Comparison of ENCODE assay signal across 8 cellular contexts in the genomic region with DNA sequence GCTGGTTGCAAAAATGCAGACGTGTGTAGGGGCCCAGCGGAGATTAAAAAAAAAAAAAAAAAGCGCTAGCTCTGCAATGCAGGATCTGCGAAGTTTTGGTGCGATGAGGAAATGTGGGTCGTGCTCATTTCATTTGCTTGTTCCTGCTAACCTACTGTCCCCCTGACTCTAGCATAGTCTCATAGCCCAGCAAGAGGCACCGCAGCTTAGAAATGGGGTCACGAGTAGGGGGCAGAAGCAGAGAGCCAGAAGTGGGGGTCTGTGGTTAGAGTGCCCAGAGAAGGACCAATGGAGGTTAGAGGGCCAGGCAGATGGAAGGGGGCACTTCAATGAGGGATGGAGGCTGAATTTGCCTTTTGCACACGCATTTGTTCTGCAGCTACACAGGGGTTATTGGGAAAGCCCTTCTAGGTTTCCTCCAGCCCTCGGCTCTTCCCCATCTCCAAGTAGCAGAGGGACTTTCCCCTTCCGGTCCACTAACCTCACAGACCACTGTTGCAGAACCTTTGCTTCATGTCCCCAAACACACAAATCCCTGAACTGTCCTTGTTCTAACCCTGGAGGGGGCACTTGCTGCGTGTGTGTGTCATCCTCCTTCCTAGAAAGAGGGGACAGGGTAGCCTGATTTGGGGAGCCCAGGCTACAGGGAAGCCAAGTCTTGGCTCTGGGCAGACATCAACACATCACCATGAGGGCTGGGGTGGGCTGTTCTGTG. TPM values are rescaled to one million over a fixed set of nuclear protein-coding genes. Genes with fewer than 3 reads are reported as not detected.
DNase-seq lines count a peak whose midpoint lies in the region; ATAC-seq and TF ChIP-seq lines count a peak whose summit lies in the region.

No MANE protein-coding gene starts in this region.

- TF ChIP-seq EP300 in esophagus muscularis mucosa (IDR thresholded peaks at IDR 0.05) = no peak

- 24% methylated on average over 12 of the region's 12 CpGs for WGBS in esophagus muscularis mucosa
- WGBS in prostate gland = 48% methylated on average over 12 of the region's 12 CpGs

- peak overlapping the region; percentile 88 to 99 (median 94) for H3K27ac ChIP-seq in esophagus muscularis mucosa (replicated peaks in 1 of 4)
- H3K27ac ChIP-seq in prostate gland = peak overlapping the region; percentile 88 to 97

- intact Hi-C loops in esophagus muscularis mucosa (cut with DNase I) (loop anchor here (5.0 kb wide), 1 partner anchor 40 kb away; no protein-coding TSS in a partner anchor), prostate gland (cut with DNase I) (no loop called here)

- no peaks in the 10 kb centered on the region for H3K36me3 ChIP-seq in esophagus muscularis mucosa
- H3K36me3 ChIP-seq in prostate gland = no peaks in the 10 kb centered on the region

- no peak for TF ChIP-seq CTCF in esophagus muscularis mucosa (IDR thresholded peaks at IDR 0.05)
- no peak for TF ChIP-seq CTCF in prostate gland (IDR thresholded peaks at IDR 0.05)

- TF ChIP-seq POLR2A in esophagus muscularis mucosa (IDR thresholded peaks at IDR 0.05; ENCODE audit: low read depth) = no peak
- TF ChIP-seq POLR2A in prostate gland (IDR thresholded peaks at IDR 0.05) = no peak

- H3K9me3 ChIP-seq in esophagus muscularis mucosa = no peaks in the 10 kb centered on the region
- no peaks in the 10 kb centered on the region for H3K9me3 ChIP-seq in prostate gland

- ATAC-seq in HG03520 (IDR thresholded peaks at IDR 0.05; ENCODE audit: unreplicated experiment) (no peak), GM18502 (IDR thresholded peaks at IDR 0.05; ENCODE audit: poor library complexity, unreplicated experiment) (no peak)

- no peaks in the 10 kb centered on the region for H3K27me3 ChIP-seq in esophagus muscularis mucosa
- no peaks in the 10 kb centered on the region for H3K27me3 ChIP-seq in prostate gland (replicated peaks; ENCODE audit: insufficient read depth)

- H3K4me1 ChIP-seq in esophagus muscularis mucosa (peaks cover 98 to 100% (median 100%) of the 10 kb centered on the region in 4 donors), prostate gland (replicated peaks) (peaks cover 27% of the 10 kb centered on the region)

- DNase-seq in EH (ENCODE audit: low read depth) = peak; percentile 29
- DNase-seq in SK-N-DZ (ENCODE audit: low spot score) = peak; percentile 36
- DNase-seq in esophagus muscularis mucosa (ENCODE audit: extremely low spot score) = no peak
- DNase-seq in prostate gland (ENCODE audit: low spot score) = no peak
- no peak for DNase-seq in GM19240 (ENCODE audit: insufficient read length, low spot score)
- no peak for DNase-seq in DMS153 treated with DMSO at 0.1 percent for 48 hours (lab: John Stamatoyannopoulos, UW; ENCODE audit: unreplicated experiment)

- peak overlapping the region; percentile 7 to 37 (median 16) for H3K4me3 ChIP-seq in esophagus muscularis mucosa
- H3K4me3 ChIP-seq in prostate gland = no peak overlapping the region

RNA-seq across cellular contexts. Expression of gene NR1D1, which starts 7.0 kb away (rescaled TPM):
- polyA plus RNA-seq in SK-N-DZ (2014; cell fraction: cytosol; rRNA removed) = 2.2 and 2.4 TPM in 2 replicates
- 1.3 and 1.4 TPM in 2 replicates for polyA plus RNA-seq in SK-N-DZ (2014; cell fraction: nucleus; rRNA removed)
- 10 to 100 TPM in 3 of 4 donors, 1 to 10 TPM in 1; 6.1 to 24.2 (median 14.5) TPM for total RNA-seq in esophagus muscularis mucosa
- total RNA-seq in prostate gland = 10 to 100 TPM; 10.7 to 35.2 TPM

RNA-seq across cellular contexts. Expression of gene MSL1, which starts 14.3 kb away (rescaled TPM):
- 56.4 and 63.1 TPM in 2 replicates for polyA plus RNA-seq in SK-N-DZ (2014; cell fraction: cytosol; rRNA removed)
- 122 and 188 TPM in 2 replicates for polyA plus RNA-seq in SK-N-DZ (2014; cell fraction: nucleus; rRNA removed)
- total RNA-seq in esophagus muscularis mucosa (10 to 100 TPM; 64.1 to 86.8 (median 72.2) TPM), prostate gland (100 to 1,000 TPM in 1 of 2 donors, 10 to 100 TPM in 1; 77.0 to 112 TPM)

RNA-seq across cellular contexts. Expression of gene CASC3, which starts 32.9 kb away (rescaled TPM):
- polyA plus RNA-seq in SK-N-DZ (2014; cell fraction: cytosol; rRNA removed) = 65.4 and 77.8 TPM in 2 replicates
- 81.3 and 103 TPM in 2 replicates for polyA plus RNA-seq in SK-N-DZ (2014; cell fraction: nucleus; rRNA removed)
- total RNA-seq in esophagus muscularis mucosa (100 to 1,000 TPM in 2 of 4 donors, 10 to 100 TPM in 2; 77.2 to 103 (median 95.5) TPM), prostate gland (10 to 100 TPM; 59.8 to 94.3 TPM)

RNA-seq across cellular contexts. Expression of gene THRA, which starts 44.7 kb away (rescaled TPM):
- polyA plus RNA-seq in SK-N-DZ (2014; cell fraction: cytosol; rRNA removed) = 20.7 and 29.0 TPM in 2 replicates
- polyA plus RNA-seq in SK-N-DZ (2014; cell fraction: nucleus; rRNA removed) = 11.1 and 12.1 TPM in 2 replicates
- total RNA-seq in esophagus muscularis mucosa (100 to 1,000 TPM in 2 of 4 donors, 10 to 100 TPM in 2; 69.7 to 112 (median 85.2) TPM), prostate gland (10 to 100 TPM; 35.2 to 79.8 TPM)

RNA-seq across cellular contexts. Expression of gene MED24, which starts 53.2 kb away (rescaled TPM):
- 71.8 and 93.7 TPM in 2 replicates for polyA plus RNA-seq in SK-N-DZ (2014; cell fraction: cytosol; rRNA removed)
- 133 and 217 TPM in 2 replicates for polyA plus RNA-seq in SK-N-DZ (2014; cell fraction: nucleus; rRNA removed)
- 10 to 100 TPM; 33.6 to 43.6 (median 37.4) TPM for total RNA-seq in esophagus muscularis mucosa
- 100 to 1,000 TPM in 1 of 2 donors, 10 to 100 TPM in 1; 55.2 to 167 TPM for total RNA-seq in prostate gland

Comparison
In these comparisons a context has a peak if more than half of its experiments do, and no peak if none do; other contexts are left out.
1. DNase-seq: peak in EH (single experiment) and SK-N-DZ (single experiment); none in esophagus muscularis mucosa (single experiment), prostate gland (single experiment), GM19240 (single experiment) and DMS153 treated with DMSO at 0.1 percent for 48 hours (single experiment).
2. H3K4me3 ChIP-seq: peak in esophagus muscularis mucosa (4 of 4); none in prostate gland (0 of 2).